In the genomic region with DNA sequence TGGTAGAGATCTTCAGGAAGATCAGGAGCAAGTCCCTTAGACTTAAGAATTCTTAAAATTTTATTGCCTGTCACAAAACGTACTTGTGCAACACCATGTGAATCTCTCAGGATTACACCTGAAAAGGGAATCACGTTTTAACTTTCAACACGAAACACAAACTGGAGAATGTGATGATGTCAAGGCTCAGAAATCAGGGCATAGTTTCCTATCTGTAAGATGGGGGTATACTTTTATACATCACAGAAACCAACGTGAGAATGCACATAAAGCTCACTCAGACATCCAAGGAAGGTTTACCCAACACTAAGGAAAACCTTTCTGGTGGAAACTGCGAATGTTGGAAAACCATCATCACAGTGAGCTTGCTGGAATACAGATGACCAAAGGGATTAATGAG, we compare ENCODE assay signal across 9 cellular contexts. TPM values are rescaled to one million over a fixed set of nuclear protein-coding genes. Genes with fewer than 3 reads are reported as not detected.
DNase-seq lines count a peak whose midpoint lies in the region; ATAC-seq and TF ChIP-seq lines count a peak whose summit lies in the region.
"Had no signal": no experiment of that assay in that cellular context is flagged by ENCODE, and none has a peak within 500 bp of the region (broad histone marks: within the 10 kb centered on the region; RNA-seq: fewer than 3 reads in every experiment).

No MANE protein-coding gene starts in this region.

- ATAC-seq in HCT116 (no peak), lower lobe of right lung (no peak)

- peaks cover 25 to 38% of the 10 kb centered on the region in 2 experiments for H3K36me3 ChIP-seq in HCT116 (ENCODE audit: control insufficient read depth in 1 of 2, insufficient read depth in 2 of 2, low read length in 2 of 2)
- peaks cover 41% of the 10 kb centered on the region for H3K36me3 ChIP-seq in lower lobe of right lung

- no peak overlapping the region for H2AFZ ChIP-seq in HCT116 (ENCODE audit: low read depth, low read length, poor library complexity, severe bottlenecking)

- H4K20me1 ChIP-seq in HCT116 (ENCODE audit: insufficient read depth) = peaks cover 20% of the 10 kb centered on the region; the same call in 1 of the 2 replicates

- no peak overlapping the region for H3K9ac ChIP-seq in HCT116 (ENCODE audit: low read length)

- H3K4me1 Mint-ChIP-seq in activated naive CD8-positive, alpha-beta T cell treated with anti-CD3 and anti-CD28 coated beads for 36 hours = peaks cover 40% of the 10 kb centered on the region

- peaks cover 36% of the 10 kb centered on the region for H3K79me2 ChIP-seq in HCT116 (ENCODE audit: insufficient read depth, low read length)

- DNase-seq in AG04450 (ENCODE audit: low read depth, low spot score) (no peak), HCT116 (ENCODE audit: low read depth, low spot score) (no peak), lower lobe of right lung (no peak), NCI-H2107 (lab: John Stamatoyannopoulos, UW) (no peak), GM13976 (ENCODE audit: low spot score) (no peak), HK-2 (ENCODE audit: unreplicated experiment) (no peak), OCI-M1 (lab: John Stamatoyannopoulos, UW) (no peak)
- DNase-seq in activated naive CD8-positive, alpha-beta T cell treated with anti-CD3 and anti-CD28 coated beads for 36 hours = no peak
- DNase-seq: NCI-H446 had no signal

- TF ChIP-seq CTCF in AG04450 (IDR thresholded peaks at IDR 0.05; ENCODE audit: low read depth, low read length) (no peak), HCT116 (IDR thresholded peaks at IDR 0.05 in 2 of 3, conservative IDR thresholded peaks at IDR 0.05 in 1 of 3; ENCODE audit: borderline replicate concordance in 1 of 3, insufficient read depth in 1 of 3, low read depth in 2 of 3, low read length in 2 of 3) (no peak), lower lobe of right lung (IDR thresholded peaks at IDR 0.05) (no peak), GM13976 (IDR thresholded peaks at IDR 0.05; ENCODE audit: borderline replicate concordance, control extremely low read depth, extremely low read depth, insufficient read depth, missing control alignments) (no peak)

- in situ Hi-C loops in GM13976 (cut with MboI; ENCODE audit: low sequenced_read_pairs, unreplicated experiment) = no loop called here

- peak overlapping the region; percentile 97 for H3K4me2 ChIP-seq in HCT116 (ENCODE audit: low read length)

- H3K4me3 ChIP-seq in AG04450 (ENCODE audit: low read depth, low read length) = peak overlapping the region; percentile 0; the same call in 1 of the 2 replicates
- H3K4me3 ChIP-seq in HCT116 (replicated peaks in 1 of 2; ENCODE audit: low read depth in 1 of 2, low read length in 2 of 2) = no peak overlapping the region
- H3K4me3 ChIP-seq in lower lobe of right lung = peak overlapping the region; percentile 80

- BruUV-seq in HCT116 (replicated peaks; lab: Mats Ljungman, UMichigan) = no TSS peak

- intact Hi-C loops in HCT116 (cut with micrococcal nuclease) (no loop called here), lower lobe of right lung (cut with DNase I) (no loop called here)

- peaks cover 68% of the 10 kb centered on the region for H3K36me3 Mint-ChIP-seq in activated naive CD8-positive, alpha-beta T cell treated with anti-CD3 and anti-CD28 coated beads for 36 hours

- TF ChIP-seq POLR2A in HCT116 (IDR thresholded peaks at IDR 0.05; ENCODE audit: borderline replicate concordance, extremely low read depth, insufficient read depth, insufficient read length) = no peak

- peaks cover 8 to 22% of the 10 kb centered on the region in 2 experiments; a peak in 3 of 4 replicates for H3K4me1 ChIP-seq in HCT116 (ENCODE audit: control insufficient read depth in 1 of 2, insufficient read depth in 2 of 2, low read length in 2 of 2)
- peaks cover 30% of the 10 kb centered on the region for H3K4me1 ChIP-seq in lower lobe of right lung

- peaks cover 3% of the 10 kb centered on the region; the same call in 1 of the 2 replicates for H3K9me3 ChIP-seq in AG04450 (ENCODE audit: control insufficient read depth, insufficient read depth, low read length)
- H3K9me3 ChIP-seq in HCT116 (ENCODE audit: control insufficient read depth in 1 of 2, insufficient read depth in 1 of 2, low read depth in 1 of 2, low read length in 2 of 2) = no peaks in the 10 kb centered on the region
- no peaks in the 10 kb centered on the region for H3K9me3 ChIP-seq in lower lobe of right lung

- no peaks in the 10 kb centered on the region for H3K27me3 Mint-ChIP-seq in activated naive CD8-positive, alpha-beta T cell treated with anti-CD3 and anti-CD28 coated beads for 36 hours

- TF ChIP-seq RAD21 in HCT116 (IDR thresholded peaks at IDR 0.05; ENCODE audit: low read depth) = no peak

- H3K9me2 ChIP-seq in HCT116 (ENCODE audit: insufficient read depth) = no peaks in the 10 kb centered on the region

- RAD21 ChIA-PET in HCT116 (lab: Charles Lee; ENCODE audit: low non-redundant PET in 1 of 2, low total read pairs in 2 of 2, uncharacterized antibody in 2 of 2, unreplicated experiment in 2 of 2) = no interaction called here

- CTCF ChIA-PET in AG04450 (lab: Charles Lee) = interaction anchor here (1.5 to 2.2 kb wide), 3 partner anchors 12 to 278 kb away, joined by 4 to 10 read pairs (median 6); no protein-coding TSS in a partner anchor
- CTCF ChIA-PET in HCT116 (lab: Charles Lee) = interaction anchor here (1.2 kb wide), 1 partner anchor 453 kb away, joined by 4 read pairs; no protein-coding TSS in a partner anchor

- POLR2A ChIA-PET in AG04450 (lab: Yijun Ruan, JAX) (no interaction called here), HCT116 (lab: Charles Lee) (interaction anchor here (1.6 kb wide), 1 partner anchor 125 kb away, joined by 3 read pairs; no protein-coding TSS in a partner anchor)

- H3K4me3 Mint-ChIP-seq in activated naive CD8-positive, alpha-beta T cell treated with anti-CD3 and anti-CD28 coated beads for 36 hours = peak overlapping the region; percentile 99

- H3K27me3 ChIP-seq in AG04450 (ENCODE audit: control insufficient read depth, insufficient read depth, low read length) (no peaks in the 10 kb centered on the region), HCT116 (ENCODE audit: insufficient read depth, low read length) (no peaks in the 10 kb centered on the region), lower lobe of right lung (ENCODE audit: low read depth) (no peaks in the 10 kb centered on the region)

- no peak overlapping the region for H3K27ac ChIP-seq in AG04450 (ENCODE audit: low read depth, low read length)
- peak overlapping the region; percentile 85; the same call in 1 of the 2 replicates for H3K27ac ChIP-seq in HCT116 (ENCODE audit: low read depth, low read length)
- no peak overlapping the region for H3K27ac ChIP-seq in lower lobe of right lung

- peak overlapping the region; percentile 99 for H3K27ac Mint-ChIP-seq in activated naive CD8-positive, alpha-beta T cell treated with anti-CD3 and anti-CD28 coated beads for 36 hours

- H3K9me3 Mint-ChIP-seq in activated naive CD8-positive, alpha-beta T cell treated with anti-CD3 and anti-CD28 coated beads for 36 hours = no peaks in the 10 kb centered on the region

TF ChIP-seq in HCT116, 20 proteins besides CTCF, POLR2A, EP300 and RAD21:
- TF ChIP-seq SRF (IDR thresholded peaks at IDR 0.05; ENCODE audit: low read depth) (no peak), ZFX (IDR thresholded peaks at IDR 0.05) (no peak), ELF1 (IDR thresholded peaks at IDR 0.05; ENCODE audit: borderline replicate concordance, low read depth) (no peak), CEBPB (IDR thresholded peaks at IDR 0.05; ENCODE audit: low read depth) (no peak), EZH2 (IDR thresholded peaks at IDR 0.05) (no peak), EGR1 (IDR thresholded peaks at IDR 0.05; ENCODE audit: low read depth) (no peak)
- TF ChIP-seq, protein P1, sequence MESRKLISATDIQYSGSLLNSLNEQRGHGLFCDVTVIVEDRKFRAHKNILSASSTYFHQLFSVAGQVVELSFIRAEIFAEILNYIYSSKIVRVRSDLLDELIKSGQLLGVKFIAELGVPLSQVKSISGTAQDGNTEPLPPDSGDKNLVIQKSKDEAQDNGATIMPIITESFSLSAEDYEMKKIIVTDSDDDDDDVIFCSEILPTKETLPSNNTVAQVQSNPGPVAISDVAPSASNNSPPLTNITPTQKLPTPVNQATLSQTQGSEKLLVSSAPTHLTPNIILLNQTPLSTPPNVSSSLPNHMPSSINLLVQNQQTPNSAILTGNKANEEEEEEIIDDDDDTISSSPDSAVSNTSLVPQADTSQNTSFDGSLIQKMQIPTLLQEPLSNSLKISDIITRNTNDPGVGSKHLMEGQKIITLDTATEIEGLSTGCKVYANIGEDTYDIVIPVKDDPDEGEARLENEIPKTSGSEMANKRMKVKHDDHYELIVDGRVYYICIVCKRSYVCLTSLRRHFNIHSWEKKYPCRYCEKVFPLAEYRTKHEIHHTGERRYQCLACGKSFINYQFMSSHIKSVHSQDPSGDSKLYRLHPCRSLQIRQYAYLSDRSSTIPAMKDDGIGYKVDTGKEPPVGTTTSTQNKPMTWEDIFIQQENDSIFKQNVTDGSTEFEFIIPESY (IDR thresholded peaks at IDR 0.05; ENCODE audit: extremely low read depth, insufficient replicate concordance, low read length) = no peak

RNA-seq across cellular contexts. Expression of a gene that starts 2.0 kb away (rescaled TPM):
- 919 and 986 TPM in 2 replicates for polyA plus RNA-seq in AG04450 (2011; rRNA removed)
- polyA minus RNA-seq in AG04450 (2011; rRNA and poly(A)+ RNA removed) = 340 and 397 TPM in 2 replicates
- total RNA-seq in HCT116 (2021; ENCODE audit: unreplicated experiment) (1,312 TPM), lower lobe of right lung (835 TPM)
- 3,351 and 3,564 TPM in 2 replicates for polyA plus RNA-seq in HCT116 (2012)
- total RNA-seq in activated naive CD8-positive, alpha-beta T cell treated with anti-CD3 and anti-CD28 coated beads for 36 hours = 1,000 to 10,000 TPM; 1,699 to 1,750 TPM

Comparison
In these comparisons a context has a peak if more than half of its experiments do, and no peak if none do; other contexts are left out.
1. H3K4me3 ChIP-seq: peak in AG04450 (single experiment) and lower lobe of right lung (single experiment); none in HCT116 (0 of 2).